In genomic region chr2:169362346-169363026, GRCh38 we compare ENCODE assay signal across 8 cellular contexts. TPM values are rescaled to one million over a fixed set of nuclear protein-coding genes. Genes with fewer than 3 reads are reported as not detected.
A peak's percentile ranks its signal among the peaks of the same experiment; 100 is the strongest.
DNase-seq lines count a peak whose midpoint lies in the region; ATAC-seq and TF ChIP-seq lines count a peak whose summit lies in the region.

Gene LRP2, minus strand, starts transcription at chr2:169362534. Its CDS starts 135 bp downstream, at chr2:169362399.

- H3K4me3 ChIP-seq in AG09309 (ENCODE audit: control insufficient read depth, low read depth, low read length), result peak within 1 kb of the TSS; percentile 14
- peak within 1 kb of the TSS; percentile 24; the same call in 1 of the 2 replicates for H3K4me3 ChIP-seq in IMR-90 (ENCODE audit: insufficient read depth, low read depth, low read length)
- peak within 1 kb of the TSS; percentile 26 to 62 (median 56) for H3K4me3 ChIP-seq in heart right ventricle
- H3K4me3 ChIP-seq in parathyroid adenoma (ENCODE audit: low read depth, low read length), result peak within 1 kb of the TSS; percentile 44

- H4K5ac ChIP-seq in IMR-90 (ENCODE audit: low read depth, low read length), result no peak within 1 kb of the TSS

- intact Hi-C loops in IMR-90 (cut with micrococcal nuclease), result no loop called here
- intact Hi-C loops in heart right ventricle (cut with DNase I), result no loop called here

- TF ChIP-seq POLR2A in IMR-90 (IDR thresholded peaks at IDR 0.05; ENCODE audit: low read depth, low read length), result no peak

- H4K20me1 ChIP-seq in IMR-90 (ENCODE audit: insufficient read depth, low read length), result no peaks in the 10 kb centered on the region

- H2BK5ac ChIP-seq in IMR-90 (ENCODE audit: low read depth, low read length, poor library complexity, severe bottlenecking), result no peak within 1 kb of the TSS

- no peak within 1 kb of the TSS for H4K8ac ChIP-seq in IMR-90 (ENCODE audit: low read depth in 2 of 2, low read length in 2 of 2)

- TF ChIP-seq CTCF in AG09309 (IDR thresholded peaks at IDR 0.05; ENCODE audit: control insufficient read depth, insufficient read depth, low read depth, low read length, missing control alignments) (no peak), IMR-90 (conservative IDR thresholded peaks at IDR 0.05; ENCODE audit: low read depth, low read length) (no peak), heart right ventricle (IDR thresholded peaks at IDR 0.05) (no peak), parathyroid adenoma (IDR thresholded peaks at IDR 0.05) (no peak)

- H3K9ac ChIP-seq in IMR-90 (ENCODE audit: low read depth, low read length), result no peak within 1 kb of the TSS
- H3K9ac ChIP-seq in parathyroid adenoma, result no peak within 1 kb of the TSS

- H3K79me1 ChIP-seq in IMR-90 (ENCODE audit: low read depth in 1 of 2, low read length in 2 of 2), result no peaks in the 10 kb centered on the region

- H2BK120ac ChIP-seq in IMR-90 (ENCODE audit: low read depth, low read length), result no peak within 1 kb of the TSS

- no peak within 1 kb of the TSS for H3K18ac ChIP-seq in IMR-90 (ENCODE audit: low read depth, low read length)

- peaks cover 3% of the 10 kb centered on the region; the same call in 1 of the 2 replicates for H3K9me1 ChIP-seq in IMR-90 (ENCODE audit: insufficient read depth, low read length)

- dilution Hi-C loops in IMR-90 (cut with HindIII; ENCODE audit: low sequenced_read_pairs, unreplicated experiment), result no loop called here

- H3K4me2 ChIP-seq in IMR-90 (ENCODE audit: low read depth, low read length), result peak within 1 kb of the TSS; percentile 98
- peak within 1 kb of the TSS; percentile 89 for H3K4me2 ChIP-seq in parathyroid adenoma (ENCODE audit: low read length)

- CTCF ChIA-PET in IMR-90 (lab: Yijun Ruan, JAX), result no interaction called here

- in situ Hi-C loops in IMR-90 (cut with MboI; ENCODE audit: low sequenced_read_pairs), result no loop called here

- peak within 1 kb of the TSS; percentile 83 for H2AK9ac ChIP-seq in IMR-90 (replicated peaks; ENCODE audit: low read depth, low read length, poor library complexity)

- TF ChIP-seq RAD21 in IMR-90 (IDR thresholded peaks at IDR 0.05; ENCODE audit: low read length), result no peak

- no peak within 1 kb of the TSS for H3K27ac ChIP-seq in IMR-90 (ENCODE audit: insufficient read depth, low read length)
- H3K27ac ChIP-seq in heart right ventricle, result no peak within 1 kb of the TSS
- H3K27ac ChIP-seq in parathyroid adenoma, result no peak within 1 kb of the TSS

- no peaks in the 10 kb centered on the region for H3K36me3 ChIP-seq in IMR-90 (ENCODE audit: control insufficient read depth, insufficient read depth, low read length)
- no peaks in the 10 kb centered on the region for H3K36me3 ChIP-seq in heart right ventricle
- H3K36me3 ChIP-seq in parathyroid adenoma (ENCODE audit: control insufficient read depth, insufficient read depth, low read length), result no peaks in the 10 kb centered on the region

- ATAC-seq in IMR-90 (ENCODE audit: low read depth), result no peak
- ATAC-seq in heart right ventricle, result peak in 6 of 8 donors; percentile 9 to 46 (median 20)
- no peak for ATAC-seq in GM18511 (IDR thresholded peaks at IDR 0.05; ENCODE audit: unreplicated experiment)
- no peak for ATAC-seq in GM21825 (IDR thresholded peaks at IDR 0.05; ENCODE audit: unreplicated experiment)

- no peak within 1 kb of the TSS for H3K4ac ChIP-seq in IMR-90 (ENCODE audit: low read depth, low read length)

- no peak within 1 kb of the TSS for H2AK5ac ChIP-seq in IMR-90 (ENCODE audit: low read depth, low read length)

- no TSS peak for BruUV-seq in IMR-90 (replicated peaks; lab: Mats Ljungman, UMichigan)

- H2BK20ac ChIP-seq in IMR-90 (ENCODE audit: low read depth, low read length), result no peak within 1 kb of the TSS

- 2% methylated on average over 27 of the region's 63 CpGs; no CpG with 5 or more reads in 1 of the 2 experiments for WGBS in IMR-90 (ENCODE audit: extremely low coverage in 2 of 2, insufficient read length in 1 of 2), 2 experiments
- 1% methylated on average over 63 of the region's 63 CpGs for WGBS in heart right ventricle, 2 donors

- peak within 1 kb of the TSS; percentile 41; the same call in 1 of the 2 replicates for H3K23ac ChIP-seq in IMR-90 (ENCODE audit: low read depth, low read length)

- no peak within 1 kb of the TSS for H3K14ac ChIP-seq in IMR-90 (replicated peaks; ENCODE audit: low read depth, low read length)

- POLR2A ChIA-PET in IMR-90 (lab: Charles Lee; ENCODE audit: unreplicated experiment), result no interaction called here

- H3K27me3 ChIP-seq in IMR-90 (ENCODE audit: control insufficient read depth, insufficient read depth, low read length) (peaks cover 39% of the 10 kb centered on the region), heart right ventricle (peaks cover 0 to 74% (median 40%) of the 10 kb centered on the region in 7 donors), parathyroid adenoma (ENCODE audit: control insufficient read depth, insufficient read depth, low read length) (no peaks in the 10 kb centered on the region)

- DNase-seq in AG09309 (ENCODE audit: low read depth), result no peak
- no peak for DNase-seq in IMR-90
- DNase-seq in activated naive CD4-positive, alpha-beta T cell treated with Interleukin-2 at 50 U/mL for 16 hours, result peak; percentile 29
- no peak for DNase-seq in heart right ventricle
- DNase-seq in SHP77 treated with DMSO at 0.1 percent for 48 hours (lab: John Stamatoyannopoulos, UW), result no peak

- no peak within 1 kb of the TSS for H4K91ac ChIP-seq in IMR-90 (ENCODE audit: insufficient read depth, low read depth, low read length)

- H2AFZ ChIP-seq in IMR-90 (replicated peaks; ENCODE audit: low read length, poor library complexity), result peak within 1 kb of the TSS; percentile 84
- peak within 1 kb of the TSS; percentile 70 for H2AFZ ChIP-seq in parathyroid adenoma

- no peak within 1 kb of the TSS for H2BK15ac ChIP-seq in IMR-90 (ENCODE audit: low read depth, low read length)

- H3K9me3 ChIP-seq in IMR-90 (ENCODE audit: control insufficient read depth, insufficient read depth, low read length) (no peaks in the 10 kb centered on the region), heart right ventricle (no peaks in the 10 kb centered on the region), parathyroid adenoma (ENCODE audit: control insufficient read depth, low read length) (no peaks in the 10 kb centered on the region)

- no peaks in the 10 kb centered on the region for H3K79me2 ChIP-seq in parathyroid adenoma

- H3K56ac ChIP-seq in IMR-90 (ENCODE audit: extremely low read depth, insufficient read depth, low read length), result no peak within 1 kb of the TSS

- H3K4me1 ChIP-seq in IMR-90 (ENCODE audit: control insufficient read depth, insufficient read depth, low read length) (peaks cover 5% of the 10 kb centered on the region; the same call in 1 of the 2 replicates), heart right ventricle (peaks cover 11 to 40% (median 31%) of the 10 kb centered on the region in 9 donors), parathyroid adenoma (peaks cover 11% of the 10 kb centered on the region)

TF ChIP-seq in IMR-90, 13 proteins besides CTCF, POLR2A, EP300 and RAD21:
- no peak for TF ChIP-seq MAZ (IDR thresholded peaks at IDR 0.05; ENCODE audit: borderline replicate concordance, low read depth, low read length)
- no peak for TF ChIP-seq NFE2L2 (IDR thresholded peaks at IDR 0.05; ENCODE audit: low read depth, low read length)
- no peak for TF ChIP-seq RCOR1 (IDR thresholded peaks at IDR 0.05; ENCODE audit: insufficient replicate concordance, low read length)
- no peak for TF ChIP-seq MAFK (IDR thresholded peaks at IDR 0.05; ENCODE audit: low read depth, low read length)
- TF ChIP-seq, protein P1, sequence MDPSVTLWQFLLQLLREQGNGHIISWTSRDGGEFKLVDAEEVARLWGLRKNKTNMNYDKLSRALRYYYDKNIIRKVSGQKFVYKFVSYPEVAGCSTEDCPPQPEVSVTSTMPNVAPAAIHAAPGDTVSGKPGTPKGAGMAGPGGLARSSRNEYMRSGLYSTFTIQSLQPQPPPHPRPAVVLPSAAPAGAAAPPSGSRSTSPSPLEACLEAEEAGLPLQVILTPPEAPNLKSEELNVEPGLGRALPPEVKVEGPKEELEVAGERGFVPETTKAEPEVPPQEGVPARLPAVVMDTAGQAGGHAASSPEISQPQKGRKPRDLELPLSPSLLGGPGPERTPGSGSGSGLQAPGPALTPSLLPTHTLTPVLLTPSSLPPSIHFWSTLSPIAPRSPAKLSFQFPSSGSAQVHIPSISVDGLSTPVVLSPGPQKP (IDR thresholded peaks at IDR 0.05; ENCODE audit: borderline replicate concordance, low read depth, low read length), result no peak
- no peak for TF ChIP-seq CEBPB (IDR thresholded peaks at IDR 0.05; ENCODE audit: low read depth, low read length)
- TF ChIP-seq CHD1 (IDR thresholded peaks at IDR 0.05; ENCODE audit: low read depth, low read length), result no peak
- TF ChIP-seq FOS (IDR thresholded peaks at IDR 0.05; ENCODE audit: low read depth, low read length), result no peak
- no peak for TF ChIP-seq RFX5 (IDR thresholded peaks at IDR 0.05; ENCODE audit: low read depth, low read length)
- TF ChIP-seq SMC3 (IDR thresholded peaks at IDR 0.05; ENCODE audit: low read depth, low read length), result no peak
- no peak for TF ChIP-seq BHLHE40 (IDR thresholded peaks at IDR 0.05; ENCODE audit: low read depth, low read length)
- TF ChIP-seq, protein P2, sequence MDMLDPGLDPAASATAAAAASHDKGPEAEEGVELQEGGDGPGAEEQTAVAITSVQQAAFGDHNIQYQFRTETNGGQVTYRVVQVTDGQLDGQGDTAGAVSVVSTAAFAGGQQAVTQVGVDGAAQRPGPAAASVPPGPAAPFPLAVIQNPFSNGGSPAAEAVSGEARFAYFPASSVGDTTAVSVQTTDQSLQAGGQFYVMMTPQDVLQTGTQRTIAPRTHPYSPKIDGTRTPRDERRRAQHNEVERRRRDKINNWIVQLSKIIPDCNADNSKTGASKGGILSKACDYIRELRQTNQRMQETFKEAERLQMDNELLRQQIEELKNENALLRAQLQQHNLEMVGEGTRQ (IDR thresholded peaks at IDR 0.05; ENCODE audit: low read depth, low read length), result no peak
- TF ChIP-seq MXI1 (IDR thresholded peaks at IDR 0.05; ENCODE audit: borderline replicate concordance, low read depth, low read length), result no peak

RNA-seq across cellular contexts. Expression of gene LRP2, which starts in this region (rescaled TPM):
- total RNA-seq in IMR-90 (2012; rRNA removed) (not detected in 2 replicates), heart right ventricle (1 to 10 TPM in 1 of 10 donors, under 1 TPM in 2, not detected in 7; 0.15 to 1.3 (median 0.39) TPM)
- polyA plus RNA-seq in IMR-90 (2012; rRNA removed) (not detected in 2 replicates), heart right ventricle (under 1 TPM in 1 of 2 donors, not detected in 1; 0.06 TPM)
- polyA plus RNA-seq in IMR-90 (2012; cell fraction: cytosol; rRNA removed), result not detected in 2 replicates
- polyA plus RNA-seq in IMR-90 (2012; cell fraction: nucleus; rRNA removed; ENCODE audit: low replicate concordance), result not detected in 2 replicates

Comparison
In these comparisons a context has a peak if more than half of its experiments do, and no peak if none do; other contexts are left out.
1. ATAC-seq: peak in heart right ventricle (6 of 8); none in IMR-90 (single experiment), GM18511 (single experiment) and GM21825 (single experiment).
2. Peak in every context shown above with its lines, with median percentiles within 50 percentile points of each other: H3K4me3 ChIP-seq.